Comparison of ENCODE assay signal across 19 cellular contexts in genomic region chr1:99553301-99553700, GRCh38.
DNase-seq lines count a peak whose midpoint lies in the region; ATAC-seq and TF ChIP-seq lines count a peak whose summit lies in the region.
"Had no signal": no experiment of that assay in that cellular context is flagged by ENCODE, and none has a peak within 500 bp of the region (broad histone marks: within the 10 kb centered on the region; RNA-seq: fewer than 3 reads in every experiment).

No MANE protein-coding gene starts in this region.

- H3K4me2 ChIP-seq in GM23338, result no peak overlapping the region
- H3K4me2 ChIP-seq in PC-9, result peak overlapping the region; percentile 2; the same call in 1 of the 2 replicates
- H3K4me2 ChIP-seq in mesenchymal stem cell (ENCODE audit: low read length, poor library complexity, severe bottlenecking), result no peak overlapping the region
- H3K4me2 ChIP-seq: A549; BLaER1 treated with 17β-estradiol and CSF1 and Interleukin-3, amounts not matched to agents 10 nM and 100 nM had no signal

- 0 out of 2 replicates have a peak, but pooled peaks cover 6% of the 10 kb centered on the region for H3K9me3 ChIP-seq in PC-9 (ENCODE audit: insufficient read depth, low read depth)
- H3K9me3 ChIP-seq in mesenchymal stem cell (ENCODE audit: control insufficient read depth, low read length), result no peaks in the 10 kb centered on the region
- no peaks in the 10 kb centered on the region for H3K9me3 ChIP-seq in esophagus muscularis mucosa
- H3K9me3 ChIP-seq: A549; BLaER1 treated with 17β-estradiol and CSF1 and Interleukin-3, amounts not matched to agents 10 nM and 100 nM; Caco-2 had no signal

- 93% methylated on average over 1 of the region's 1 CpG for WGBS in mesenchymal stem cell
- 81% methylated on average over 1 of the region's 1 CpG for WGBS in esophagus muscularis mucosa

- H2BK120ac ChIP-seq in mesenchymal stem cell (ENCODE audit: low read depth, low read length), result no peak overlapping the region

- H3K27me3 Mint-ChIP-seq in GM23338 (ENCODE audit: insufficient read depth, low read depth, poor library complexity), result no peaks in the 10 kb centered on the region
- H3K27me3 Mint-ChIP-seq in progenitor cell of endocrine pancreas, result no peaks in the 10 kb centered on the region

- H3K4me1 Mint-ChIP-seq in GM23338 (no peaks in the 10 kb centered on the region), progenitor cell of endocrine pancreas (ENCODE audit: low read depth) (peaks cover 15% of the 10 kb centered on the region)
- H3K4me1 Mint-ChIP-seq: B cell had no signal

- no peak for TF ChIP-seq EP300 in esophagus muscularis mucosa (IDR thresholded peaks at IDR 0.05)

- intact Hi-C loops in PC-9 (cut with micrococcal nuclease; ENCODE audit: unreplicated experiment), result no loop called here
- intact Hi-C loops in esophagus muscularis mucosa (cut with DNase I), result no loop called here

- CTCF ChIA-PET in PC-9 (lab: Charles Lee), result no interaction called here

- H3K79me1 ChIP-seq in mesenchymal stem cell (replicated peaks; ENCODE audit: low read length, poor library complexity, severe bottlenecking), result no peaks in the 10 kb centered on the region

- H2AFZ ChIP-seq in GM23338 (0 out of 2 replicates have a peak overlapping the region, but pooled peaks have one; percentile 3), PC-9 (peak overlapping the region; percentile 41; the same call in 1 of the 2 replicates), mesenchymal stem cell (ENCODE audit: low read depth, low read length) (no peak overlapping the region)

- no peak overlapping the region for H3K18ac ChIP-seq in mesenchymal stem cell (ENCODE audit: low read depth in 1 of 2, low read length in 2 of 2)

- H3K27ac Mint-ChIP-seq in GM23338 (no peak overlapping the region), progenitor cell of endocrine pancreas (peak overlapping the region; percentile 56)
- H3K27ac Mint-ChIP-seq: B cell; CD4-positive, alpha-beta T cell; CD8-positive, alpha-beta T cell had no signal

- H3K4me3 ChIP-seq in GM23338 (no peak overlapping the region), PC-9 (no peak overlapping the region), mesenchymal stem cell (ENCODE audit: insufficient read depth in 1 of 2, low read depth in 1 of 2, low read length in 2 of 2) (no peak overlapping the region), esophagus muscularis mucosa (no peak overlapping the region)
- H3K4me3 ChIP-seq: A549; BLaER1 treated with 17β-estradiol and CSF1 and Interleukin-3, amounts not matched to agents 10 nM and 100 nM had no signal

- no peak overlapping the region for H4K8ac ChIP-seq in mesenchymal stem cell (ENCODE audit: low read length)

- H3K79me2 ChIP-seq in GM23338 (replicated peaks; ENCODE audit: insufficient read depth) (no peaks in the 10 kb centered on the region), PC-9 (ENCODE audit: low read depth) (no peaks in the 10 kb centered on the region)

- no peak overlapping the region for H3K14ac ChIP-seq in mesenchymal stem cell (ENCODE audit: low read length in 2 of 2)

- no peak for ATAC-seq in GM23338
- ATAC-seq: A549; CD8-positive, alpha-beta T cell had no signal

- no peak overlapping the region for H3K4ac ChIP-seq in mesenchymal stem cell (ENCODE audit: low read depth in 1 of 2, low read length in 2 of 2)

- DNase-seq in GM23338 (ENCODE audit: low spot score) (no peak), PC-9 (no peak), mesenchymal stem cell (no peak), progenitor cell of endocrine pancreas (ENCODE audit: low spot score, unreplicated experiment) (no peak), OCI-M2 (lab: John Stamatoyannopoulos, UW; ENCODE audit: unreplicated experiment) (no peak), esophagus muscularis mucosa (ENCODE audit: extremely low spot score) (no peak), NCI-H1092 (lab: John Stamatoyannopoulos, UW) (no peak)
- DNase-seq: AML-193; Caco-2; Calu3; CD4-positive, alpha-beta T cell; CD8-positive, alpha-beta T cell; DMS79 treated with DMSO at 0.1 percent for 48 hours; GF-D8 had no signal

- H3K27ac ChIP-seq in GM23338 (ENCODE audit: low read depth), result no peak overlapping the region
- no peak overlapping the region for H3K27ac ChIP-seq in PC-9
- H3K27ac ChIP-seq in mesenchymal stem cell (ENCODE audit: low read length, poor library complexity, severe bottlenecking), result no peak overlapping the region
- H3K27ac ChIP-seq in esophagus muscularis mucosa (replicated peaks in 1 of 4), result no peak overlapping the region
- H3K27ac ChIP-seq: 22Rv1; A549; BLaER1 treated with 17β-estradiol and CSF1 and Interleukin-3, amounts not matched to agents 10 nM and 100 nM; C4-2B had no signal

- peak overlapping the region; percentile 36 for H2BK5ac ChIP-seq in mesenchymal stem cell (ENCODE audit: low read depth, low read length, poor library complexity, severe bottlenecking)

- H3K4me1 ChIP-seq in GM23338 (ENCODE audit: insufficient read depth) (no peaks in the 10 kb centered on the region), PC-9 (replicated peaks; ENCODE audit: insufficient read depth) (peaks cover 11% of the 10 kb centered on the region), mesenchymal stem cell (ENCODE audit: control insufficient read depth, insufficient read depth, low read depth, low read length) (peaks cover 8% of the 10 kb centered on the region), esophagus muscularis mucosa (peaks cover 4 to 12% (median 10%) of the 10 kb centered on the region in 4 donors)
- H3K4me1 ChIP-seq: BLaER1 treated with 17β-estradiol and CSF1 and Interleukin-3, amounts not matched to agents 10 nM and 100 nM; Caco-2 had no signal

- H3K9me3 Mint-ChIP-seq in GM23338, result no peaks in the 10 kb centered on the region
- H3K9me3 Mint-ChIP-seq in progenitor cell of endocrine pancreas (ENCODE audit: low read depth), result peaks cover 18% of the 10 kb centered on the region
- H3K9me3 Mint-ChIP-seq: CD4-positive, alpha-beta T cell; CD8-positive, alpha-beta T cell had no signal

- H4K20me1 ChIP-seq in GM23338 (replicated peaks; ENCODE audit: insufficient read depth), result no peaks in the 10 kb centered on the region
- no peaks in the 10 kb centered on the region for H4K20me1 ChIP-seq in PC-9 (ENCODE audit: insufficient read depth)
- H4K20me1 ChIP-seq: BLaER1 treated with 17β-estradiol and CSF1 and Interleukin-3, amounts not matched to agents 10 nM and 100 nM had no signal

- H3F3A ChIP-seq in GM23338 (replicated peaks; ENCODE audit: low read depth), result no peaks in the 10 kb centered on the region
- H3F3A ChIP-seq in PC-9 (ENCODE audit: insufficient read depth, low read depth), result peaks cover 8% of the 10 kb centered on the region; the same call in 1 of the 2 replicates

- H3K4me3 Mint-ChIP-seq in GM23338 (no peak overlapping the region), progenitor cell of endocrine pancreas (ENCODE audit: low read depth) (no peak overlapping the region)
- H3K4me3 Mint-ChIP-seq: B cell; CD4-positive, alpha-beta T cell; CD8-positive, alpha-beta T cell had no signal

- no peak overlapping the region for H2AK5ac ChIP-seq in mesenchymal stem cell (ENCODE audit: low read length, severe bottlenecking)

- H3K27me3 ChIP-seq in GM23338 (ENCODE audit: insufficient read depth) (no peaks in the 10 kb centered on the region), PC-9 (ENCODE audit: insufficient read depth, low read depth) (no peaks in the 10 kb centered on the region), mesenchymal stem cell (ENCODE audit: control insufficient read depth in 1 of 2, insufficient read depth in 1 of 2, low read length in 2 of 2) (no peaks in the 10 kb centered on the region), esophagus muscularis mucosa (no peaks in the 10 kb centered on the region)
- H3K27me3 ChIP-seq: BLaER1 treated with 17β-estradiol and CSF1 and Interleukin-3, amounts not matched to agents 10 nM and 100 nM had no signal

- no peak overlapping the region for H3K9ac ChIP-seq in mesenchymal stem cell (ENCODE audit: low read length)
- H3K9ac ChIP-seq: BLaER1 treated with 17β-estradiol and CSF1 and Interleukin-3, amounts not matched to agents 10 nM and 100 nM had no signal

- no peaks in the 10 kb centered on the region for H3K36me3 ChIP-seq in GM23338 (ENCODE audit: insufficient read depth)
- H3K36me3 ChIP-seq in PC-9 (ENCODE audit: low read depth), result no peaks in the 10 kb centered on the region
- no peaks in the 10 kb centered on the region for H3K36me3 ChIP-seq in mesenchymal stem cell (ENCODE audit: control insufficient read depth in 1 of 2, insufficient read depth in 2 of 2, low read depth in 1 of 2, low read length in 2 of 2)
- no peaks in the 10 kb centered on the region for H3K36me3 ChIP-seq in esophagus muscularis mucosa
- H3K36me3 ChIP-seq: BLaER1 treated with 17β-estradiol and CSF1 and Interleukin-3, amounts not matched to agents 10 nM and 100 nM had no signal

- H4K91ac ChIP-seq in mesenchymal stem cell (ENCODE audit: low read length), result no peak overlapping the region

- POLR2A ChIA-PET in PC-9 (lab: Charles Lee; ENCODE audit: unreplicated experiment), result no interaction called here

- H3K23ac ChIP-seq in mesenchymal stem cell (ENCODE audit: low read length in 2 of 2), result no peak overlapping the region

- BruUV-seq in PC-9 (replicated peaks; lab: Mats Ljungman, UMichigan), result no TSS peak

- TF ChIP-seq POLR2A in esophagus muscularis mucosa (IDR thresholded peaks at IDR 0.05; ENCODE audit: low read depth), result no peak

- H3K9me2 ChIP-seq in GM23338 (ENCODE audit: insufficient read depth), result no peaks in the 10 kb centered on the region
- H3K9me2 ChIP-seq in PC-9 (ENCODE audit: insufficient read depth), result no peaks in the 10 kb centered on the region

- no peaks in the 10 kb centered on the region for H3K36me3 Mint-ChIP-seq in GM23338 (ENCODE audit: low read depth)
- peaks cover 1% of the 10 kb centered on the region for H3K36me3 Mint-ChIP-seq in progenitor cell of endocrine pancreas (ENCODE audit: insufficient read depth)
- H3K36me3 Mint-ChIP-seq: CD8-positive, alpha-beta T cell had no signal

- no peak overlapping the region for H2BK12ac ChIP-seq in mesenchymal stem cell (ENCODE audit: low read length in 2 of 2)

- no peak overlapping the region for H2BK15ac ChIP-seq in mesenchymal stem cell (ENCODE audit: low read depth, poor library complexity, severe bottlenecking)

- no peak for TF ChIP-seq CTCF in GM23338 (conservative IDR thresholded peaks at IDR 0.05; ENCODE audit: low read depth in 2 of 2)
- no peak for TF ChIP-seq CTCF in PC-9 (conservative IDR thresholded peaks at IDR 0.05)
- TF ChIP-seq CTCF in progenitor cell of endocrine pancreas (IDR thresholded peaks at IDR 0.05; ENCODE audit: unreplicated experiment), result no peak
- TF ChIP-seq CTCF in esophagus muscularis mucosa (IDR thresholded peaks at IDR 0.05), result no peak
